In the genomic region with DNA sequence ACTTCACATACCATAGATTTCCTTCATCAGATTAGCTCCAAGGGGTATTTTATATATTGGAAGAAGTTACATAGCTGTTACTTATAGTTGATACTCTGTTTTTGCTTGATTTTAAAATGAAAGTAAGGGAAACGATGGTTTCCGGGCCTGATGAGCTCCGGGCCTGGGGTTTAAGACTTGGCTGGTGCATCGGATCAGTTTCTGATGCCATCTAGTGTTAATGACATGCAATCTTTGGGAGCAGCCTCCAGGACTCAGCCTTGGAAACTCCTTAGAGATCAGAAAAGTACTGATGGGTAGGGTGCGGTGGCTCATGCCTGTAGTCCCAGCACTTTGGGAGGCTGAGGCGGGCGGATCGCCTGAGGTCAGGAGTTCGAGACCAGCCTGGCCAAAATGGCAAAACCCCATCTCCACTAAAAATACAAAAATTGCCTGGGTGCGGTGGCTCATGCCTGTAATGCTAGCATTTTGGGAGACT, we compare ENCODE assay signal across 8 cellular contexts. TPM values are rescaled to one million over a fixed set of nuclear protein-coding genes. Genes with fewer than 3 reads are reported as not detected.
DNase-seq lines count a peak whose midpoint lies in the region; ATAC-seq and TF ChIP-seq lines count a peak whose summit lies in the region.

No MANE protein-coding gene starts in this region.

- H3K4me3 Mint-ChIP-seq in chondrocyte (ENCODE audit: unreplicated experiment), result peak overlapping the region; percentile 54

- H3K4me3 ChIP-seq in WI38 (ENCODE audit: low read depth, low read length), result peak overlapping the region; percentile 35

- TF ChIP-seq CTCF in WI38 (IDR thresholded peaks at IDR 0.05; ENCODE audit: low read depth, low read length) (peak; percentile 61), chondrocyte (IDR thresholded peaks at IDR 0.05) (peak; percentile 86)

- peaks cover 2% of the 10 kb centered on the region for H3K36me3 Mint-ChIP-seq in chondrocyte (ENCODE audit: low read depth)

- H3K27me3 Mint-ChIP-seq in chondrocyte (ENCODE audit: low read depth), result no peaks in the 10 kb centered on the region

- peaks cover 13% of the 10 kb centered on the region for H3K9me3 Mint-ChIP-seq in chondrocyte (ENCODE audit: low read depth)

- H3K27ac Mint-ChIP-seq in chondrocyte (ENCODE audit: unreplicated experiment), result peak overlapping the region; percentile 83

- ATAC-seq in GM18909 (IDR thresholded peaks at IDR 0.05; ENCODE audit: poor library complexity, unreplicated experiment), result no peak

- DNase-seq in Ammon's horn (ENCODE audit: low spot score) (peak; percentile 84), H4 (ENCODE audit: low spot score) (peak; percentile 88), NCI-H2196 treated with DMSO at 0.1 percent for 48 hours (lab: John Stamatoyannopoulos, UW; ENCODE audit: unreplicated experiment) (peak; percentile 68), chondrocyte (ENCODE audit: low spot score) (no peak), left kidney (ENCODE audit: low read depth, low spot score) (peak; percentile 88)
- DNase-seq in stimulated activated CD4-positive, alpha-beta T cell treated with anti-CD3 and anti-CD28 coated beads, Interleukin-4, amount 100 ng/mL, for 24 hours, result peak; percentile 34

- peaks cover 12% of the 10 kb centered on the region for H3K4me1 Mint-ChIP-seq in chondrocyte (ENCODE audit: low read depth)

RNA-seq across cellular contexts. Expression of gene CNOT11, which starts 47.1 kb away (rescaled TPM):
- total RNA-seq in H4 (2014; rRNA removed; shearing (Covaris generic)), result 58.2 and 69.8 TPM in 2 replicates
- 28.5 to 37.4 TPM (median 31.3 TPM) in 3 replicates for total RNA-seq in chondrocyte

RNA-seq across cellular contexts. Expression of gene TBC1D8, which starts 54.4 kb away (rescaled TPM):
- 5.3 and 6.4 TPM in 2 replicates for total RNA-seq in H4 (2014; rRNA removed; shearing (Covaris generic))
- total RNA-seq in chondrocyte, result 6.2 to 8.2 TPM (median 7.3 TPM) in 3 replicates
